In genomic region chr22:28171135-28171534, GRCh38 we compare ENCODE assay signal across 22 cellular contexts.
A peak's percentile ranks its signal among the peaks of the same experiment; 100 is the strongest.
DNase-seq lines count a peak whose midpoint lies in the region; ATAC-seq and TF ChIP-seq lines count a peak whose summit lies in the region.
"Had no signal": no experiment of that assay in that cellular context is flagged by ENCODE, and none has a peak within 500 bp of the region (broad histone marks: within the 10 kb centered on the region; RNA-seq: fewer than 3 reads in every experiment).

No MANE protein-coding gene starts in this region.

- no peak for ATAC-seq in stimulated activated naive CD8-positive, alpha-beta T cell treated with anti-CD3 and anti-CD28 coated beads, Interleukin-15, amount 100 ng/mL, for 72 hours
- ATAC-seq: HCT116, K562 had no signal

- H3K9me3 ChIP-seq in A673 (ENCODE audit: low read depth, low read length, poor library complexity, severe bottlenecking): no peaks in the 10 kb centered on the region
- H3K9me3 ChIP-seq in prostate gland: no peaks in the 10 kb centered on the region
- H3K9me3 ChIP-seq in H9 (ENCODE audit: control insufficient read depth, low read depth, low read length): no peaks in the 10 kb centered on the region
- H3K9me3 ChIP-seq: esophagus squamous epithelium, stomach had no signal

- no peak overlapping the region for H3T11ph ChIP-seq in H9 (ENCODE audit: low read length)

- DNase-seq in A673 (ENCODE audit: low spot score): peak; percentile 25
- peak; percentile 54 for DNase-seq in NCI-H69 (lab: John Stamatoyannopoulos, UW)
- DNase-seq in epithelial cell of proximal tubule (ENCODE audit: low read depth): peak; percentile 41
- DNase-seq in medulla oblongata (ENCODE audit: extremely low spot score): peak; percentile 73
- no peak for DNase-seq in stimulated activated naive CD8-positive, alpha-beta T cell treated with anti-CD3 and anti-CD28 coated beads, Interleukin-15, amount 100 ng/mL, for 72 hours
- no peak for DNase-seq in prostate gland (ENCODE audit: low spot score)
- no peak for DNase-seq in H9
- DNase-seq in ecto neural progenitor cell (ENCODE audit: low spot score): no peak
- DNase-seq: activated CD4-positive, CD25-positive, alpha-beta regulatory T cell treated with anti-CD3 and anti-CD28 coated beads, Interleukin-2, amount 50 U/mL, for 72 hours; activated naive CD8-positive, alpha-beta T cell treated with anti-CD3 and anti-CD28 coated beads, Interleukin-2, amount 10 ng/mL, durations not matched to agents 7 days and 5 days; CD8-positive, alpha-beta memory T cell; esophagus squamous epithelium; left cardiac atrium; NCI-H187; NCI-H510A treated with DMSO at 0.1 percent for 48 hours; SJCRH30; stimulated activated CD4-positive, alpha-beta T cell treated with anti-CD3 and anti-CD28 coated beads, Interleukin-2, amount 100 ng/mL, for 24 hours; stomach; T1000 had no signal

- H3K4me1 ChIP-seq in A673 (ENCODE audit: insufficient read depth, low read length, poor library complexity, severe bottlenecking) (peaks cover 4% of the 10 kb centered on the region), prostate gland (replicated peaks) (no peaks in the 10 kb centered on the region), H9 (ENCODE audit: insufficient read depth, low read length) (no peaks in the 10 kb centered on the region)
- H3K4me1 ChIP-seq: SJCRH30 had no signal

- H2BK15ac ChIP-seq in H9 (ENCODE audit: low read depth, low read length): no peak overlapping the region

- H3K9me3 Mint-ChIP-seq in stimulated activated naive CD8-positive, alpha-beta T cell treated with anti-CD3 and anti-CD28 coated beads, Interleukin-15, amount 100 ng/mL, for 72 hours: peaks cover 8 to 9% of the 10 kb centered on the region in 2 donors
- H3K9me3 Mint-ChIP-seq in H9: peaks cover 9 to 13% of the 10 kb centered on the region in 2 experiments; a peak in 4 of 5 replicates

- H2BK12ac ChIP-seq in H9 (ENCODE audit: insufficient read length, low read depth, low read length): no peak overlapping the region

- H3K79me1 ChIP-seq in H9 (ENCODE audit: insufficient read depth, low read depth, low read length, poor library complexity, severe bottlenecking): no peaks in the 10 kb centered on the region

- H4K20me1 ChIP-seq in H9 (ENCODE audit: control insufficient read depth, insufficient read depth, insufficient read length): no peaks in the 10 kb centered on the region

- POLR2A ChIA-PET in A673 (lab: Charles Lee; ENCODE audit: low non-redundant PET): no interaction called here

- no peak overlapping the region for H2AFZ ChIP-seq in H9 (ENCODE audit: low read length)

- H3K27ac Mint-ChIP-seq in stimulated activated naive CD8-positive, alpha-beta T cell treated with anti-CD3 and anti-CD28 coated beads, Interleukin-15, amount 100 ng/mL, for 72 hours: no peak overlapping the region
- H3K27ac Mint-ChIP-seq in H9: no peak overlapping the region
- H3K27ac Mint-ChIP-seq: activated naive CD8-positive, alpha-beta T cell treated with anti-CD3 and anti-CD28 coated beads, Interleukin-2, amount 10 ng/mL, durations not matched to agents 7 days and 5 days; CD8-positive, alpha-beta memory T cell had no signal

- no peak overlapping the region for H2AK5ac ChIP-seq in H9 (ENCODE audit: insufficient read length, low read length)

- H4K5ac ChIP-seq in H9 (ENCODE audit: insufficient read length, low read depth, low read length): no peak overlapping the region

- H3K4ac ChIP-seq in H9 (ENCODE audit: low read depth, low read length): no peak overlapping the region

- no peak overlapping the region for H3K4me3 Mint-ChIP-seq in stimulated activated naive CD8-positive, alpha-beta T cell treated with anti-CD3 and anti-CD28 coated beads, Interleukin-15, amount 100 ng/mL, for 72 hours
- no peak overlapping the region for H3K4me3 Mint-ChIP-seq in H9
- H3K4me3 Mint-ChIP-seq: activated naive CD8-positive, alpha-beta T cell treated with anti-CD3 and anti-CD28 coated beads, Interleukin-2, amount 10 ng/mL, durations not matched to agents 7 days and 5 days; CD8-positive, alpha-beta memory T cell had no signal

- no peak overlapping the region for H4K8ac ChIP-seq in H9 (replicated peaks; ENCODE audit: insufficient read length, low read depth, low read length)

- no peaks in the 10 kb centered on the region for H3K79me2 ChIP-seq in H9 (ENCODE audit: insufficient read depth, low read length)

- no peak overlapping the region for H2BK120ac ChIP-seq in H9 (ENCODE audit: low read depth, low read length, poor library complexity, severe bottlenecking)

- H3K18ac ChIP-seq in H9 (ENCODE audit: insufficient read length, low read depth, low read length): no peak overlapping the region

- H3K27ac ChIP-seq in A673 (ENCODE audit: low read depth, low read length, poor library complexity, severe bottlenecking) (no peak overlapping the region), prostate gland (no peak overlapping the region), H9 (ENCODE audit: insufficient read length, low read depth, low read length) (no peak overlapping the region)
- H3K27ac ChIP-seq: esophagus squamous epithelium, SJCRH30, stomach had no signal

- H2BK20ac ChIP-seq in H9 (ENCODE audit: low read depth, low read length, poor library complexity, severe bottlenecking): no peak overlapping the region

- H4K91ac ChIP-seq in H9 (ENCODE audit: insufficient read length, low read depth, low read length): no peak overlapping the region

- intact Hi-C loops in A673 (cut with micrococcal nuclease; ENCODE audit: unreplicated experiment) (no loop called here), prostate gland (cut with DNase I) (no loop called here)

- no peak for TF ChIP-seq POLR2A in prostate gland (IDR thresholded peaks at IDR 0.05)

- no peak for TF ChIP-seq CTCF in A673 (conservative IDR thresholded peaks at IDR 0.05; ENCODE audit: low read depth, low read length)
- no peak for TF ChIP-seq CTCF in epithelial cell of proximal tubule (conservative IDR thresholded peaks at IDR 0.05; ENCODE audit: low read depth, low read length)
- no peak for TF ChIP-seq CTCF in prostate gland (IDR thresholded peaks at IDR 0.05)
- no peak for TF ChIP-seq CTCF in H9 (conservative IDR thresholded peaks at IDR 0.05)

- BruUV-seq in A673 (replicated peaks; lab: Mats Ljungman, UMichigan): no TSS peak

- H3K9ac ChIP-seq in H9 (ENCODE audit: extremely low read depth, insufficient read length, low read length): no peak overlapping the region

- H3K4me2 ChIP-seq in H9 (ENCODE audit: insufficient read depth, insufficient read length, low read length): no peak overlapping the region

- peaks cover 8 to 12% (median 9%) of the 10 kb centered on the region in 3 experiments; a peak in 6 of 7 replicates for H3K36me3 Mint-ChIP-seq in H9 (ENCODE audit: insufficient read depth in 1 of 3, low read depth in 3 of 3)
- H3K36me3 Mint-ChIP-seq: activated naive CD8-positive, alpha-beta T cell treated with anti-CD3 and anti-CD28 coated beads, Interleukin-2, amount 10 ng/mL, durations not matched to agents 7 days and 5 days; CD8-positive, alpha-beta memory T cell had no signal

- no peaks in the 10 kb centered on the region for H3K23me2 ChIP-seq in H9 (ENCODE audit: insufficient read length, low read depth, low read length, poor library complexity, severe bottlenecking)

- no peaks in the 10 kb centered on the region for H3K4me1 Mint-ChIP-seq in stimulated activated naive CD8-positive, alpha-beta T cell treated with anti-CD3 and anti-CD28 coated beads, Interleukin-15, amount 100 ng/mL, for 72 hours
- peaks cover 7 to 8% of the 10 kb centered on the region in 2 experiments for H3K4me1 Mint-ChIP-seq in H9
- H3K4me1 Mint-ChIP-seq: activated naive CD8-positive, alpha-beta T cell treated with anti-CD3 and anti-CD28 coated beads, Interleukin-2, amount 10 ng/mL, durations not matched to agents 7 days and 5 days; CD8-positive, alpha-beta memory T cell had no signal

- no peak overlapping the region for H3K23ac ChIP-seq in H9 (ENCODE audit: insufficient read length, low read depth, low read length)

- H3K4me3 ChIP-seq in A673 (ENCODE audit: low read depth, low read length, poor library complexity, severe bottlenecking) (no peak overlapping the region), epithelial cell of proximal tubule (ENCODE audit: low read depth, low read length) (no peak overlapping the region), prostate gland (no peak overlapping the region)
- H3K4me3 ChIP-seq: cardiac muscle cell, esophagus squamous epithelium, K562, SJCRH30, stomach had no signal

- 74% methylated on average over 2 of the region's 2 CpGs for WGBS in prostate gland
- WGBS in H9 (ENCODE audit: extremely low coverage, insufficient read length, low lambda C conversion rate): no CpG with 5 or more reads among the region's 2 CpGs

- CTCF ChIA-PET in A673 (lab: Charles Lee): no interaction called here

- H3K56ac ChIP-seq in H9 (ENCODE audit: insufficient read length, low read depth, low read length): no peak overlapping the region

- no peak overlapping the region for H3K14ac ChIP-seq in H9 (ENCODE audit: insufficient read depth, low read length)

- no peaks in the 10 kb centered on the region for H3K27me3 Mint-ChIP-seq in stimulated activated naive CD8-positive, alpha-beta T cell treated with anti-CD3 and anti-CD28 coated beads, Interleukin-15, amount 100 ng/mL, for 72 hours
- peaks cover 2% of the 10 kb centered on the region for H3K27me3 Mint-ChIP-seq in H9 (ENCODE audit: low read depth)
- H3K27me3 Mint-ChIP-seq: activated naive CD8-positive, alpha-beta T cell treated with anti-CD3 and anti-CD28 coated beads, Interleukin-2, amount 10 ng/mL, durations not matched to agents 7 days and 5 days had no signal

- H3K27me3 ChIP-seq in A673 (replicated peaks; ENCODE audit: insufficient read depth, low read depth, low read length, poor library complexity): no peaks in the 10 kb centered on the region
- H3K27me3 ChIP-seq in prostate gland (replicated peaks; ENCODE audit: insufficient read depth): no peaks in the 10 kb centered on the region
- H3K27me3 ChIP-seq in H9 (ENCODE audit: insufficient read depth, low read length): no peaks in the 10 kb centered on the region
- H3K27me3 ChIP-seq: cardiac muscle cell, esophagus squamous epithelium, SJCRH30, stomach had no signal

- H2BK5ac ChIP-seq in H9 (ENCODE audit: insufficient read length, low read length): no peak overlapping the region

- H3K36me3 ChIP-seq in A673 (ENCODE audit: insufficient read depth, low read length, poor library complexity, severe bottlenecking) (no peaks in the 10 kb centered on the region), prostate gland (no peaks in the 10 kb centered on the region)
- H3K36me3 ChIP-seq: cardiac muscle cell, esophagus squamous epithelium, SJCRH30, stomach had no signal

Comparison
In these comparisons a context has a peak if more than half of its experiments do, and no peak if none do; other contexts are left out.
1. DNase-seq: peak in A673 (single experiment), NCI-H69 (single experiment), epithelial cell of proximal tubule (single experiment) and medulla oblongata (single experiment); none in stimulated activated naive CD8-positive, alpha-beta T cell treated with anti-CD3 and anti-CD28 coated beads, Interleukin-15, amount 100 ng/mL, for 72 hours (0 of 2), prostate gland (single experiment), H9 (single experiment) and ecto neural progenitor cell (single experiment).